Comparison of ENCODE assay signal across 1 cellular context in genomic region chr11:68117896-68118470, GRCh38.
TF ChIP-seq lines count a peak whose summit lies in the region.

No MANE protein-coding gene starts in this region.

TF ChIP-seq in HCT116, 20 proteins besides CTCF, POLR2A, EP300 and RAD21 (continued from another document):
- TF ChIP-seq, protein P1, sequence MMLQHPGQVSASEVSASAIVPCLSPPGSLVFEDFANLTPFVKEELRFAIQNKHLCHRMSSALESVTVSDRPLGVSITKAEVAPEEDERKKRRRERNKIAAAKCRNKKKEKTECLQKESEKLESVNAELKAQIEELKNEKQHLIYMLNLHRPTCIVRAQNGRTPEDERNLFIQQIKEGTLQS (IDR thresholded peaks at IDR 0.05) = no peak
- TF ChIP-seq EZH2phosphoT487 (IDR thresholded peaks at IDR 0.05; ENCODE audit: borderline replicate concordance) = no peak
